In genomic region chr6:163183791-163184190, GRCh38 we compare ENCODE assay signal across 32 cellular contexts.
DNase-seq lines count a peak whose midpoint lies in the region; ATAC-seq, FAIRE-seq and TF ChIP-seq lines count a peak whose summit lies in the region.
"Had no signal": no experiment of that assay in that cellular context is flagged by ENCODE, and none has a peak within 500 bp of the region (broad histone marks: within the 10 kb centered on the region; RNA-seq: fewer than 3 reads in every experiment).

No MANE protein-coding gene starts in this region.

- WGBS in HepG2 (ENCODE audit: low lambda C conversion rate) = 63% methylated on average over 3 of the region's 3 CpGs
- 53% methylated on average over 3 of the region's 3 CpGs for WGBS in right lobe of liver (ENCODE audit: insufficient coverage, low coverage, low lambda C conversion rate, missing lambda C conversion rate)
- 78% methylated on average over 1 of the region's 3 CpGs for WGBS in mesenchymal stem cell
- WGBS in hepatocyte (ENCODE audit: low lambda C conversion rate, missing lambda C conversion rate) = 90% methylated on average over 3 of the region's 3 CpGs

- intact Hi-C loops in HepG2 (cut with micrococcal nuclease; ENCODE audit: unreplicated experiment) (loop anchor here (5.0 kb wide), 2 partner anchors 924 to 1744 kb away; no protein-coding TSS in a partner anchor), right lobe of liver (cut with DNase I) (loop anchor here in 1 of 2 donors (10.0 kb wide), 1 partner anchor 241 kb away; no protein-coding TSS in a partner anchor)

- DNase-seq in HepG2 (ENCODE audit: low spot score) = no peak
- no peak for DNase-seq in right lobe of liver
- DNase-seq in choroid plexus epithelial cell (ENCODE audit: low read depth) = peak; percentile 8
- no peak for DNase-seq in mesenchymal stem cell
- no peak for DNase-seq in hepatocyte (ENCODE audit: low spot score)
- no peak for DNase-seq in HCEC 1CT
- DNase-seq: activated CD4-positive, alpha-beta T cell treated with anti-CD3 and anti-CD28 coated beads, Interleukin-2, amount 50 U/mL, for 4 hours; activated CD8-positive, alpha-beta memory T cell treated with anti-CD3 and anti-CD28 coated beads, Interleukin-2, amount 10 ng/mL, durations not matched to agents 7 days and 5 days; activated gamma-delta T cell; activated T-cell treated with anti-CD3 and anti-CD28 coated beads, Interleukin-2, amount 50 U/mL, for 4 hours; CD8-positive, alpha-beta memory T cell; cortex of kidney; effector memory CD8-positive, alpha-beta T cell; foreskin keratinocyte; heart right ventricle; mucosa of descending colon; natural killer cell; NCI-H2029; NCI-H526; nucleus accumbens; SHP77; stimulated activated naive CD4-positive, alpha-beta T cell treated with Interleukin-2 at 50 U/mL for 16 hours had no signal

- POLR2A ChIA-PET in HepG2 (lab: Yijun Ruan, JAX) = no interaction called here

- H2AFZ ChIP-seq in HepG2 (ENCODE audit: low read length) (no peak overlapping the region), mesenchymal stem cell (ENCODE audit: low read depth, low read length) (no peak overlapping the region), hepatocyte (no peak overlapping the region)

- H2BK12ac ChIP-seq in mesenchymal stem cell (ENCODE audit: low read length in 2 of 2) = no peak overlapping the region

- ATAC-seq in HepG2 (no peak), right lobe of liver (no peak), GM19035 (IDR thresholded peaks at IDR 0.05; ENCODE audit: unreplicated experiment) (no peak), GM18519 (IDR thresholded peaks at IDR 0.05; ENCODE audit: low FRiP score, unreplicated experiment) (no peak)
- ATAC-seq: activated CD4-positive, CD25-positive, alpha-beta regulatory T cell treated with anti-CD3 and anti-CD28 coated beads, Interleukin-2, amount 50 U/mL, for 24 hours; activated CD8-positive, alpha-beta memory T cell treated with anti-CD3 and anti-CD28 coated beads, Interleukin-2, amount 10 ng/mL, durations not matched to agents 7 days and 5 days; activated T-cell treated with anti-CD3 and anti-CD28 coated beads, Interleukin-2, amount 50 U/mL, for 4 hours; effector memory CD8-positive, alpha-beta T cell; foreskin keratinocyte; mucosa of descending colon; natural killer cell had no signal

- no peak overlapping the region for H2AK5ac ChIP-seq in mesenchymal stem cell (ENCODE audit: low read length, severe bottlenecking)

- H3K18ac ChIP-seq in mesenchymal stem cell (ENCODE audit: low read depth in 1 of 2, low read length in 2 of 2) = no peak overlapping the region

- no peaks in the 10 kb centered on the region for H3K79me2 ChIP-seq in HepG2 (ENCODE audit: insufficient read depth, low read length)
- H3K79me2 ChIP-seq in hepatocyte = no peaks in the 10 kb centered on the region

- H3K4me3 ChIP-seq in HepG2 (replicated peaks in 1 of 3; ENCODE audit: insufficient read depth in 1 of 3, low read depth in 2 of 3, low read length in 3 of 3) = no peak overlapping the region
- no peak overlapping the region for H3K4me3 ChIP-seq in right lobe of liver
- no peak overlapping the region for H3K4me3 ChIP-seq in choroid plexus epithelial cell (ENCODE audit: low read depth, low read length)
- H3K4me3 ChIP-seq in mesenchymal stem cell (ENCODE audit: insufficient read depth in 1 of 2, low read depth in 1 of 2, low read length in 2 of 2) = no peak overlapping the region
- H3K4me3 ChIP-seq in hepatocyte = no peak overlapping the region
- H3K4me3 ChIP-seq: HAP-1, heart right ventricle, lung, mucosa of descending colon, smooth muscle cell, thoracic aorta had no signal

- no peak overlapping the region for H3K4ac ChIP-seq in mesenchymal stem cell (ENCODE audit: low read depth in 1 of 2, low read length in 2 of 2)

- H3K4me2 ChIP-seq in HepG2 (ENCODE audit: low read depth, low read length) = no peak overlapping the region
- no peak overlapping the region for H3K4me2 ChIP-seq in mesenchymal stem cell (ENCODE audit: low read length, poor library complexity, severe bottlenecking)
- no peak overlapping the region for H3K4me2 ChIP-seq in hepatocyte
- H3K4me2 ChIP-seq: smooth muscle cell had no signal

- H3K27me3 ChIP-seq in HepG2 (ENCODE audit: control insufficient read depth in 1 of 2, insufficient read depth in 2 of 2, low read length in 2 of 2) (peaks cover 0 to 27% of the 10 kb centered on the region in 2 experiments; a peak in 3 of 5 replicates), right lobe of liver (no peaks in the 10 kb centered on the region), mesenchymal stem cell (ENCODE audit: control insufficient read depth in 1 of 2, insufficient read depth in 1 of 2, low read length in 2 of 2) (no peaks in the 10 kb centered on the region), hepatocyte (no peaks in the 10 kb centered on the region)
- H3K27me3 ChIP-seq: foreskin keratinocyte, heart right ventricle had no signal

- H2BK15ac ChIP-seq in mesenchymal stem cell (ENCODE audit: low read depth, poor library complexity, severe bottlenecking) = no peak overlapping the region

- in situ Hi-C loops in HepG2 (cut with HindIII; ENCODE audit: extremely low pct_ligation_motif_present, low pct_unique_long_range_greater_than_20kb) = loop anchor here (5.0 to 25.0 kb wide), 4 partner anchors 224 to 929 kb away; no protein-coding TSS in a partner anchor

- H3K36me3 ChIP-seq in HepG2 (replicated peaks in 1 of 2; ENCODE audit: control insufficient read depth in 1 of 2, insufficient read depth in 2 of 2, low read length in 2 of 2) (no peaks in the 10 kb centered on the region), right lobe of liver (no peaks in the 10 kb centered on the region), mesenchymal stem cell (ENCODE audit: control insufficient read depth in 1 of 2, insufficient read depth in 2 of 2, low read depth in 1 of 2, low read length in 2 of 2) (no peaks in the 10 kb centered on the region), hepatocyte (replicated peaks; ENCODE audit: insufficient read depth, low read depth) (no peaks in the 10 kb centered on the region)
- H3K36me3 ChIP-seq: HAP-1, heart right ventricle, thoracic aorta had no signal

- no peaks in the 10 kb centered on the region for H4K20me1 ChIP-seq in HepG2 (ENCODE audit: insufficient read depth, low read length)
- no peaks in the 10 kb centered on the region for H4K20me1 ChIP-seq in hepatocyte (ENCODE audit: insufficient read depth, poor library complexity, severe bottlenecking)

- CTCF ChIA-PET in HepG2 (lab: Yijun Ruan, JAX; ENCODE audit: low intra/inter-chr PET ratio, low total read pairs) = no interaction called here

- FAIRE-seq in HepG2 (lab: Jason Lieb, UNC) = no peak
- FAIRE-seq: A204.1, GM12891, urothelium cell line had no signal

- TF ChIP-seq CTCF in HepG2 (CRISPR knock-in tag; IDR thresholded peaks at IDR 0.05) (no peak), right lobe of liver (IDR thresholded peaks at IDR 0.05) (no peak), choroid plexus epithelial cell (conservative IDR thresholded peaks at IDR 0.05; ENCODE audit: low read depth, low read length) (no peak), hepatocyte (IDR thresholded peaks at IDR 0.05; ENCODE audit: poor library complexity) (no peak)

- no TSS peak for BruUV-seq in HepG2 (replicated peaks; lab: Mats Ljungman, UMichigan)

- TF ChIP-seq RAD21 in HepG2 (CRISPR knock-in tag; IDR thresholded peaks at IDR 0.05) = no peak

- no peak for TF ChIP-seq EP300 in HepG2 (IDR thresholded peaks at IDR 0.05; ENCODE audit: low read depth in 2 of 2, low read length in 2 of 2)
- TF ChIP-seq EP300 in HepG2 (CRISPR knock-in tag; IDR thresholded peaks at IDR 0.05; ENCODE audit: borderline replicate concordance) = no peak

- H3K4me1 ChIP-seq in HepG2 (ENCODE audit: insufficient read depth, low read length) (peaks cover 18% of the 10 kb centered on the region), right lobe of liver (peaks cover 0 to 9% (median 0%) of the 10 kb centered on the region in 4 donors), mesenchymal stem cell (ENCODE audit: control insufficient read depth, insufficient read depth, low read depth, low read length) (peaks cover 5% of the 10 kb centered on the region), hepatocyte (ENCODE audit: insufficient read depth) (no peaks in the 10 kb centered on the region)
- H3K4me1 ChIP-seq: foreskin keratinocyte had no signal

- TF ChIP-seq POLR2A in HepG2 (IDR thresholded peaks at IDR 0.05; ENCODE audit: insufficient read depth in 1 of 2, low read depth in 2 of 2, low read length in 2 of 2) (no peak), right lobe of liver (IDR thresholded peaks at IDR 0.05) (no peak)

- H3K9ac ChIP-seq in HepG2 (ENCODE audit: insufficient read depth, low read depth, low read length) (no peak overlapping the region), mesenchymal stem cell (ENCODE audit: low read length) (peak overlapping the region; percentile 50)

- no peak overlapping the region for H4K91ac ChIP-seq in mesenchymal stem cell (ENCODE audit: low read length)

- no peak overlapping the region for H2BK120ac ChIP-seq in mesenchymal stem cell (ENCODE audit: low read depth, low read length)

- peaks cover 2% of the 10 kb centered on the region for H3K79me1 ChIP-seq in mesenchymal stem cell (replicated peaks; ENCODE audit: low read length, poor library complexity, severe bottlenecking)

- H3K9me3 ChIP-seq in HepG2 (ENCODE audit: low read length) (no peaks in the 10 kb centered on the region), right lobe of liver (no peaks in the 10 kb centered on the region), mesenchymal stem cell (ENCODE audit: control insufficient read depth, low read length) (no peaks in the 10 kb centered on the region), hepatocyte (ENCODE audit: low read depth) (no peaks in the 10 kb centered on the region)
- H3K9me3 ChIP-seq: HAP-1, heart right ventricle, mucosa of descending colon, thoracic aorta had no signal

- H3K9me2 ChIP-seq in hepatocyte (replicated peaks; ENCODE audit: insufficient read depth) = no peaks in the 10 kb centered on the region

- H4K8ac ChIP-seq in mesenchymal stem cell (ENCODE audit: low read length) = no peak overlapping the region

- no peak overlapping the region for H3K27ac ChIP-seq in HepG2 (ENCODE audit: extremely low read length, insufficient read depth, low read length)
- no peak overlapping the region for H3K27ac ChIP-seq in right lobe of liver
- no peak overlapping the region for H3K27ac ChIP-seq in mesenchymal stem cell (ENCODE audit: low read length, poor library complexity, severe bottlenecking)
- H3K27ac ChIP-seq in hepatocyte = no peak overlapping the region
- H3K27ac ChIP-seq: foreskin keratinocyte, thoracic aorta had no signal

- H2BK5ac ChIP-seq in mesenchymal stem cell (ENCODE audit: low read depth, low read length, poor library complexity, severe bottlenecking) = no peak overlapping the region

- H3K23ac ChIP-seq in mesenchymal stem cell (ENCODE audit: low read length in 2 of 2) = no peak overlapping the region

- H3K14ac ChIP-seq in mesenchymal stem cell (ENCODE audit: low read length in 2 of 2) = no peak overlapping the region

TF ChIP-seq in HepG2, 621 proteins besides CTCF, POLR2A, EP300 and RAD21:
- TF ChIP-seq CEBPB (IDR thresholded peaks at IDR 0.05; ENCODE audit: borderline replicate concordance, low read depth, low read length) = 0 out of 2 replicates have a peak, but pooled peaks have one; percentile 11
- TF ChIP-seq ZNF101 (CRISPR knock-in tag; IDR thresholded peaks at IDR 0.05; ENCODE audit: borderline replicate concordance, low read depth) = no peak
